24 cellular contexts compared by ENCODE assay signal in genomic region chr20:36313476-36313875, GRCh38.
"Had no signal": no experiment of that assay in that cellular context is flagged by ENCODE, and none has a peak within 500 bp of the region (broad histone marks: within the 10 kb centered on the region; RNA-seq: fewer than 3 reads in every experiment).

No MANE protein-coding gene starts in this region.

- H3K9me3 ChIP-seq: body of pancreas, lower lobe of right lung, ovary, psoas muscle, right atrium auricular region, tibial artery had no signal

- FAIRE-seq: keratinocyte, urothelium cell line had no signal

- H3K9ac ChIP-seq: neural progenitor cell had no signal

- H3K27ac Mint-ChIP-seq: activated CD4-positive, alpha-beta memory T cell treated with anti-CD3 and anti-CD28 coated beads, Interleukin-2, amount 10 ng/mL, durations not matched to agents 7 days and 5 days; activated CD4-positive, alpha-beta T cell treated with anti-CD3 and anti-CD28 coated beads, Interleukin-2, amount 10 ng/mL, durations not matched to agents 24 days and 14 days; activated naive CD4-positive, alpha-beta T cell treated with anti-CD3 and anti-CD28 coated beads for 36 hours; naive B cell; neural progenitor cell; stimulated activated effector memory CD8-positive, alpha-beta T cell treated with anti-CD3 and anti-CD28 coated beads, Interleukin-12 subunit alpha, Interleukin-12 subunit beta, amount 100 ng/mL, for 72 hours; stimulated activated naive CD8-positive, alpha-beta T cell treated with anti-CD3 and anti-CD28 coated beads, Interleukin-15, amount 100 ng/mL, for 72 hours had no signal

- H3K36me3 Mint-ChIP-seq: naive B cell; neural progenitor cell; stimulated activated effector memory CD8-positive, alpha-beta T cell treated with anti-CD3 and anti-CD28 coated beads, Interleukin-12 subunit alpha, Interleukin-12 subunit beta, amount 100 ng/mL, for 72 hours had no signal

- H3K4me1 ChIP-seq: body of pancreas, lower lobe of right lung, neural progenitor cell, psoas muscle, right atrium auricular region, tibial artery had no signal

- H3K27me3 ChIP-seq: body of pancreas, ovary, right atrium auricular region had no signal

- H3K27ac ChIP-seq: body of pancreas, cardiac muscle cell, lower lobe of right lung, neural progenitor cell, ovary, psoas muscle, right atrium auricular region, tibial artery had no signal

- DNase-seq: activated CD4-positive, alpha-beta T cell treated with anti-CD3 and anti-CD28 coated beads, Interleukin-2, amount 10 ng/mL, durations not matched to agents 24 days and 14 days; activated effector memory CD4-positive, alpha-beta T cell treated with Interleukin-2 at 50 U/mL for 16 hours; activated naive CD4-positive, alpha-beta T cell treated with anti-CD3 and anti-CD28 coated beads for 36 hours; activated T-cell treated with anti-CD3 and anti-CD28 coated beads, Interleukin-2, amount 50 U/mL, for 48 hours; body of pancreas; dermis blood vessel endothelial cell; effector CD8-positive, alpha-beta T cell; erythroblast; foreskin fibroblast; lower lobe of right lung; mesendoderm; naive B cell; stimulated activated CD4-positive, alpha-beta T cell treated with anti-CD3 and anti-CD28 coated beads, Interleukin-1b, Interleukin-23, amount 100 ng/mL, for 48 hours; stimulated activated naive CD8-positive, alpha-beta T cell treated with anti-CD3 and anti-CD28 coated beads, Interleukin-15, amount 100 ng/mL, for 72 hours had no signal

- H3K4me3 ChIP-seq: body of pancreas, cardiac muscle cell, lower lobe of right lung, neural progenitor cell, ovary, psoas muscle, right atrium auricular region, tibial artery had no signal

- H3K4me2 ChIP-seq: neural progenitor cell had no signal

- H2AFZ ChIP-seq: neural progenitor cell had no signal

- H3K36me3 ChIP-seq: cardiac muscle cell, lower lobe of right lung, neural progenitor cell, ovary, right atrium auricular region, tibial artery had no signal

- H3K9me3 Mint-ChIP-seq: activated CD4-positive, alpha-beta memory T cell treated with anti-CD3 and anti-CD28 coated beads, Interleukin-2, amount 10 ng/mL, durations not matched to agents 7 days and 5 days; activated CD4-positive, alpha-beta T cell treated with anti-CD3 and anti-CD28 coated beads, Interleukin-2, amount 10 ng/mL, durations not matched to agents 24 days and 14 days; activated naive CD4-positive, alpha-beta T cell treated with anti-CD3 and anti-CD28 coated beads for 36 hours; neural progenitor cell; stimulated activated effector memory CD8-positive, alpha-beta T cell treated with anti-CD3 and anti-CD28 coated beads, Interleukin-12 subunit alpha, Interleukin-12 subunit beta, amount 100 ng/mL, for 72 hours; stimulated activated naive CD8-positive, alpha-beta T cell treated with anti-CD3 and anti-CD28 coated beads, Interleukin-15, amount 100 ng/mL, for 72 hours had no signal

- H3K4me3 Mint-ChIP-seq: activated CD4-positive, alpha-beta memory T cell treated with anti-CD3 and anti-CD28 coated beads, Interleukin-2, amount 10 ng/mL, durations not matched to agents 7 days and 5 days; activated CD4-positive, alpha-beta T cell treated with anti-CD3 and anti-CD28 coated beads, Interleukin-2, amount 10 ng/mL, durations not matched to agents 24 days and 14 days; activated naive CD4-positive, alpha-beta T cell treated with anti-CD3 and anti-CD28 coated beads for 36 hours; naive B cell; neural progenitor cell; stimulated activated effector memory CD8-positive, alpha-beta T cell treated with anti-CD3 and anti-CD28 coated beads, Interleukin-12 subunit alpha, Interleukin-12 subunit beta, amount 100 ng/mL, for 72 hours; stimulated activated naive CD8-positive, alpha-beta T cell treated with anti-CD3 and anti-CD28 coated beads, Interleukin-15, amount 100 ng/mL, for 72 hours had no signal

- H3K4me1 Mint-ChIP-seq: activated CD4-positive, alpha-beta memory T cell treated with anti-CD3 and anti-CD28 coated beads, Interleukin-2, amount 10 ng/mL, durations not matched to agents 7 days and 5 days; activated CD4-positive, alpha-beta T cell treated with anti-CD3 and anti-CD28 coated beads, Interleukin-2, amount 10 ng/mL, durations not matched to agents 24 days and 14 days; neural progenitor cell; stimulated activated naive CD8-positive, alpha-beta T cell treated with anti-CD3 and anti-CD28 coated beads, Interleukin-15, amount 100 ng/mL, for 72 hours had no signal
